1 cellular context compared by ENCODE assay signal in the genomic region with DNA sequence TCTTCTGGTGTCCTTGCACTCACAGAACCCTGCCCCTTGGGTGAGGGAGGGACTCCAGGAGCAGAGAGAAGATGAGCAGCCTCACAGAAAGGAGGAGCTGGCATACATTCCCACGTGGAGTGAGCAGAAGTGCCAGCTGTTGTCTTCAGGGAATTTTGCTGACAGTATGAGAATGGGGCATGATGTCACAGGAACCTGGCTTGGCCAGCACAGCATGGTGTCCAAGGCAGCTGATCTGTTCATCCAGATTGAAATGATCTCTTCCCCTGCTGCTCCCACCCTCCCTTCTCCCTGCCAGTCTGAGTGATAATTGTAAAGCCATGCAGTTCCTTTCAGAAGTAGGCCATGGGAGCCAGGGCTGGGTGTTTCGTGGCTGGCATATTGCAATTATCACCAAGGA.
TF ChIP-seq lines count a peak whose summit lies in the region.

No MANE protein-coding gene starts in this region.

TF ChIP-seq in H1, 55 proteins besides CTCF, POLR2A, EP300 and RAD21 (continued from another document):
- TF ChIP-seq BACH1 (IDR thresholded peaks at IDR 0.05; ENCODE audit: low read length), result no peak
- no peak for TF ChIP-seq POU5F1 (IDR thresholded peaks at IDR 0.05; ENCODE audit: low read depth, low read length)
- TF ChIP-seq SP4 (IDR thresholded peaks at IDR 0.05; ENCODE audit: low read length), result no peak
- TF ChIP-seq TCF12 (IDR thresholded peaks at IDR 0.05; ENCODE audit: low read depth, low read length), result no peak
- no peak for TF ChIP-seq YY1 (IDR thresholded peaks at IDR 0.05; ENCODE audit: low read depth, low read length)
- TF ChIP-seq, protein P1, sequence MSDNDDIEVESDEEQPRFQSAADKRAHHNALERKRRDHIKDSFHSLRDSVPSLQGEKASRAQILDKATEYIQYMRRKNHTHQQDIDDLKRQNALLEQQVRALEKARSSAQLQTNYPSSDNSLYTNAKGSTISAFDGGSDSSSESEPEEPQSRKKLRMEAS (IDR thresholded peaks at IDR 0.05), result no peak
- TF ChIP-seq TBP (IDR thresholded peaks at IDR 0.05; ENCODE audit: low read depth, low read length), result no peak
